Comparison of ENCODE assay signal across 1 cellular context in genomic region chr5:60843693-60844428, GRCh38.
TF ChIP-seq lines count a peak whose summit lies in the region.

Gene ELOVL7, minus strand, starts transcription at chr5:60844269. Its CDS starts 56,872 bp downstream, at chr5:60787397.

TF ChIP-seq in HepG2, 621 proteins besides CTCF, POLR2A, EP300 and RAD21 (continued from another document and continues in another):
- TF ChIP-seq PTBP1 (IDR thresholded peaks at IDR 0.05; ENCODE audit: low read depth, low read length, poor library complexity, severe bottlenecking) (no peak), EHMT2 (IDR thresholded peaks at IDR 0.05; ENCODE audit: borderline replicate concordance, low read depth, low read length) (no peak), NFATC3 (CRISPR knock-in tag; IDR thresholded peaks at IDR 0.05) (no peak), TGIF2 (CRISPR knock-in tag; IDR thresholded peaks at IDR 0.05) (no peak), HOMEZ (CRISPR knock-in tag; IDR thresholded peaks at IDR 0.05; ENCODE audit: low read depth) (no peak), HMG20A (CRISPR knock-in tag; IDR thresholded peaks at IDR 0.05; ENCODE audit: borderline replicate concordance) (no peak), SRSF1 (optimal IDR thresholded peaks at IDR 0.05; ENCODE audit: low read depth, low read length) (no peak), ZNF816 (CRISPR knock-in tag; IDR thresholded peaks at IDR 0.05; ENCODE audit: borderline replicate concordance) (no peak), ZNF326 (CRISPR knock-in tag; IDR thresholded peaks at IDR 0.05; ENCODE audit: borderline replicate concordance) (no peak), TARDBP (CRISPR knock-in tag; IDR thresholded peaks at IDR 0.05) (no peak), KDM4B (CRISPR knock-in tag; IDR thresholded peaks at IDR 0.05) (no peak), SRSF9 (IDR thresholded peaks at IDR 0.05; ENCODE audit: borderline replicate concordance, insufficient read depth, low read depth, low read length, poor library complexity, severe bottlenecking) (no peak), ZNF512B (CRISPR knock-in tag; IDR thresholded peaks at IDR 0.05; ENCODE audit: borderline replicate concordance) (no peak), ZNF101 (CRISPR knock-in tag; IDR thresholded peaks at IDR 0.05; ENCODE audit: borderline replicate concordance, low read depth) (no peak), NONO (IDR thresholded peaks at IDR 0.05) (no peak), NONO (CRISPR knock-in tag; conservative IDR thresholded peaks at IDR 0.05) (peak; percentile 79), HNRNPL (IDR thresholded peaks at IDR 0.05; ENCODE audit: low read depth, low read length) (no peak), CAMTA2 (CRISPR knock-in tag; IDR thresholded peaks at IDR 0.05; ENCODE audit: borderline replicate concordance) (no peak), ZBTB8A (CRISPR knock-in tag; IDR thresholded peaks at IDR 0.05; ENCODE audit: borderline replicate concordance, low read depth) (no peak), GMEB2 (CRISPR knock-in tag; IDR thresholded peaks at IDR 0.05; ENCODE audit: low read depth) (no peak), ZHX1 (CRISPR knock-in tag; IDR thresholded peaks at IDR 0.05; ENCODE audit: low read depth) (no peak), ZNF234 (CRISPR knock-in tag; conservative IDR thresholded peaks at IDR 0.05) (no peak), PAXIP1 (CRISPR knock-in tag; conservative IDR thresholded peaks at IDR 0.05) (no peak), ZNF138 (CRISPR knock-in tag; IDR thresholded peaks at IDR 0.05; ENCODE audit: low read depth) (no peak), ZNF776 (CRISPR knock-in tag; IDR thresholded peaks at IDR 0.05) (peak; percentile 65; the same call in 1 of the 2 replicates), HNRNPK (IDR thresholded peaks at IDR 0.05; ENCODE audit: low read depth, low read length, poor library complexity, severe bottlenecking) (peak; percentile 42), ZNF792 (CRISPR knock-in tag; IDR thresholded peaks at IDR 0.05) (no peak), HNRNPLL (IDR thresholded peaks at IDR 0.05; ENCODE audit: low read depth, low read length, poor library complexity, severe bottlenecking) (peak; percentile 48), FOXK1 (CRISPR knock-in tag; IDR thresholded peaks at IDR 0.05; ENCODE audit: borderline replicate concordance, low read depth) (no peak), MTERF4 (CRISPR knock-in tag; IDR thresholded peaks at IDR 0.05) (no peak), ZNF781 (CRISPR knock-in tag; IDR thresholded peaks at IDR 0.05; ENCODE audit: borderline replicate concordance, not compliant biosample characterization) (no peak), SRY (CRISPR knock-in tag; IDR thresholded peaks at IDR 0.05) (0 out of 2 replicates have a peak, but pooled peaks have one; percentile 41), ZNF264 (CRISPR knock-in tag; IDR thresholded peaks at IDR 0.05) (no peak), ZNF713 (CRISPR knock-in tag; IDR thresholded peaks at IDR 0.05) (no peak), CEBPG (CRISPR knock-in tag; IDR thresholded peaks at IDR 0.05) (no peak), PLRG1 (conservative IDR thresholded peaks at IDR 0.05) (no peak), ZSCAN21 (CRISPR knock-in tag; IDR thresholded peaks at IDR 0.05; ENCODE audit: borderline replicate concordance) (no peak), ZNF543 (CRISPR knock-in tag; IDR thresholded peaks at IDR 0.05) (peak; percentile 61; the same call in 1 of the 2 replicates), ZFP36 (IDR thresholded peaks at IDR 0.05; ENCODE audit: borderline replicate concordance, low read depth, low read length, partially characterized antibody) (no peak), ZNF34 (CRISPR knock-in tag; IDR thresholded peaks at IDR 0.05; ENCODE audit: borderline replicate concordance) (no peak), IKZF4 (CRISPR knock-in tag; IDR thresholded peaks at IDR 0.05; ENCODE audit: borderline replicate concordance, low read depth, not compliant biosample characterization) (no peak), ZFP36L1 (CRISPR knock-in tag; IDR thresholded peaks at IDR 0.05) (no peak), ZNF615 (CRISPR knock-in tag; IDR thresholded peaks at IDR 0.05; ENCODE audit: borderline replicate concordance) (no peak), DNMT1 (CRISPR knock-in tag; IDR thresholded peaks at IDR 0.05) (no peak), HMGA1 (CRISPR knock-in tag; conservative IDR thresholded peaks at IDR 0.05) (no peak), KDM5A (IDR thresholded peaks at IDR 0.05; ENCODE audit: borderline replicate concordance, low read length) (0 out of 2 replicates have a peak, but pooled peaks have one; percentile 20), ZNF251 (CRISPR knock-in tag; IDR thresholded peaks at IDR 0.05) (no peak), ZNF530 (CRISPR knock-in tag; IDR thresholded peaks at IDR 0.05; ENCODE audit: low read depth) (no peak), DPF2 (CRISPR knock-in tag; IDR thresholded peaks at IDR 0.05; ENCODE audit: borderline replicate concordance, low read depth) (no peak)
